26 cellular contexts compared by ENCODE assay signal in the genomic region with DNA sequence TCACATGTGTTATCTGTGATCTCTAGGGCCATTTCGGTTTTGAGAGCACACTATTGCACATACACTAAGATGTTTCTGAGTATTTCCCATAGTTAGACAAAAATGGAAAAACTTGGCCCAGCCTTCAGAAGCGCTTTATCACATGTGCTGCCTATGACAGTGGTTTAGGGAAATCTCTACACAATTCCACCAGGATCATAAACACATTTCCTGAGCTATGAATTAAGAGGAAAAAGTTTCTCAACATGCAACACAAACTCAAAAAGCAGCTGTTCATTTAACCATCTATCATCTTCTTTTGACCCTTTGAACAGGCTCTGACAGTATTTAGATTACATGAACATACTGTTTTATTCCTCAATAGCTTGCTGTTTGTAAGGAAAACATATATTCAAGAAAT. TPM values are rescaled to one million over a fixed set of nuclear protein-coding genes. Genes with fewer than 3 reads are reported as not detected.
"Had no signal": no experiment of that assay in that cellular context is flagged by ENCODE, and none has a peak within 500 bp of the region (broad histone marks: within the 10 kb centered on the region; RNA-seq: fewer than 3 reads in every experiment).

No MANE protein-coding gene starts in this region.

- H3K4me3 Mint-ChIP-seq: activated CD4-positive, alpha-beta T cell treated with anti-CD3 and anti-CD28 coated beads, Interleukin-2, amount 10 ng/mL, durations not matched to agents 24 days and 14 days; activated CD8-positive, alpha-beta T cell treated with anti-CD3 and anti-CD28 coated beads for 36 hours; activated naive CD8-positive, alpha-beta T cell treated with anti-CD3 and anti-CD28 coated beads, Interleukin-2, amount 10 ng/mL, durations not matched to agents 7 days and 5 days; activated T-helper 17 cell treated with anti-CD3 and anti-CD28 coated beads, Interleukin-2, amount 50 U/mL, for 72 hours; natural killer cell treated with Interleukin-12 subunit alpha and Interleukin-12 subunit beta and Interleukin-15 and Interleukin-18, amount 100 ng/mL, for 72 hours had no signal

- ATAC-seq: activated CD8-positive, alpha-beta T cell treated with anti-CD3 and anti-CD28 coated beads for 36 hours; activated T-helper 17 cell treated with anti-CD3 and anti-CD28 coated beads, Interleukin-2, amount 50 U/mL, for 72 hours; left lobe of liver; natural killer cell treated with Interleukin-12 subunit alpha and Interleukin-12 subunit beta and Interleukin-15 and Interleukin-18, amount 100 ng/mL, for 72 hours; pancreas; sciatic nerve; stimulated activated naive CD8-positive, alpha-beta T cell treated with anti-CD3 and anti-CD28 coated beads, Interleukin-15, Interleukin-2, amounts not matched to agents 100 U/mL and 50 U/mL, for 24 hours had no signal

- H3K36me3 Mint-ChIP-seq: activated naive CD8-positive, alpha-beta T cell treated with anti-CD3 and anti-CD28 coated beads, Interleukin-2, amount 10 ng/mL, durations not matched to agents 7 days and 5 days; natural killer cell treated with Interleukin-12 subunit alpha and Interleukin-12 subunit beta and Interleukin-15 and Interleukin-18, amount 100 ng/mL, for 72 hours had no signal

- H3K4me3 ChIP-seq: esophagus squamous epithelium, pancreas, tibial nerve, vagina had no signal

- H3K27me3 ChIP-seq: esophagus squamous epithelium, pancreas, tibial nerve, vagina had no signal

- H3K4me1 Mint-ChIP-seq: activated CD4-positive, alpha-beta T cell treated with anti-CD3 and anti-CD28 coated beads, Interleukin-2, amount 10 ng/mL, durations not matched to agents 24 days and 14 days; activated naive CD8-positive, alpha-beta T cell treated with anti-CD3 and anti-CD28 coated beads, Interleukin-2, amount 10 ng/mL, durations not matched to agents 7 days and 5 days; activated T-helper 17 cell treated with anti-CD3 and anti-CD28 coated beads, Interleukin-2, amount 50 U/mL, for 72 hours had no signal

- H3K36me3 ChIP-seq: esophagus squamous epithelium, neutrophil, pancreas, tibial nerve, vagina had no signal

- H3K27ac ChIP-seq: esophagus squamous epithelium, neutrophil, pancreas, vagina had no signal

- H3K9me3 ChIP-seq: esophagus squamous epithelium, neutrophil, pancreas, tibial nerve, vagina had no signal

- H3K4me1 ChIP-seq: pancreas, vagina had no signal

- DNase-seq: activated CD4-positive, alpha-beta T cell treated with anti-CD3 and anti-CD28 coated beads, Interleukin-2, amount 10 ng/mL, durations not matched to agents 24 days and 14 days; activated CD8-positive, alpha-beta T cell treated with anti-CD3 and anti-CD28 coated beads for 36 hours; activated naive CD4-positive, alpha-beta T cell treated with Interleukin-2 at 50 U/mL for 16 hours; activated naive CD8-positive, alpha-beta T cell treated with anti-CD3 and anti-CD28 coated beads, Interleukin-2, amount 10 ng/mL, durations not matched to agents 7 days and 5 days; activated T-cell treated with anti-CD3 and anti-CD28 coated beads, Interleukin-2, amount 50 U/mL, for 1 hour; aorta; cerebellar nuclear complex; cortex of kidney; effector CD8-positive, alpha-beta T cell; esophagus squamous epithelium; hypothalamus; islet precursor cell; pancreas; stimulated activated CD4-positive, alpha-beta T cell treated with anti-CD3 and anti-CD28 coated beads, Interleukin-12 subunit alpha, Interleukin-12 subunit beta, amount 100 ng/mL, for 4 hours; stimulated activated naive CD8-positive, alpha-beta T cell treated with anti-CD3 and anti-CD28 coated beads, Interleukin-15, Interleukin-2, amounts not matched to agents 100 U/mL and 50 U/mL, for 24 hours; T1000 had no signal

- H3K27ac Mint-ChIP-seq: activated CD4-positive, alpha-beta T cell treated with anti-CD3 and anti-CD28 coated beads, Interleukin-2, amount 10 ng/mL, durations not matched to agents 24 days and 14 days; activated CD8-positive, alpha-beta T cell treated with anti-CD3 and anti-CD28 coated beads for 36 hours; activated naive CD8-positive, alpha-beta T cell treated with anti-CD3 and anti-CD28 coated beads, Interleukin-2, amount 10 ng/mL, durations not matched to agents 7 days and 5 days; activated T-helper 17 cell treated with anti-CD3 and anti-CD28 coated beads, Interleukin-2, amount 50 U/mL, for 72 hours; natural killer cell treated with Interleukin-12 subunit alpha and Interleukin-12 subunit beta and Interleukin-15 and Interleukin-18, amount 100 ng/mL, for 72 hours had no signal

- H3K9me3 Mint-ChIP-seq: activated CD4-positive, alpha-beta T cell treated with anti-CD3 and anti-CD28 coated beads, Interleukin-2, amount 10 ng/mL, durations not matched to agents 24 days and 14 days; activated CD8-positive, alpha-beta T cell treated with anti-CD3 and anti-CD28 coated beads for 36 hours; activated naive CD8-positive, alpha-beta T cell treated with anti-CD3 and anti-CD28 coated beads, Interleukin-2, amount 10 ng/mL, durations not matched to agents 7 days and 5 days; activated T-helper 17 cell treated with anti-CD3 and anti-CD28 coated beads, Interleukin-2, amount 50 U/mL, for 72 hours; natural killer cell treated with Interleukin-12 subunit alpha and Interleukin-12 subunit beta and Interleukin-15 and Interleukin-18, amount 100 ng/mL, for 72 hours had no signal

- H3K27me3 Mint-ChIP-seq: activated CD8-positive, alpha-beta T cell treated with anti-CD3 and anti-CD28 coated beads for 36 hours; activated naive CD8-positive, alpha-beta T cell treated with anti-CD3 and anti-CD28 coated beads, Interleukin-2, amount 10 ng/mL, durations not matched to agents 7 days and 5 days; activated T-helper 17 cell treated with anti-CD3 and anti-CD28 coated beads, Interleukin-2, amount 50 U/mL, for 72 hours had no signal

RNA-seq across cellular contexts. Expression of gene FGF1, which starts 15.1 kb away (rescaled TPM):
- total RNA-seq: activated CD4-positive, alpha-beta T cell treated with anti-CD3 and anti-CD28 coated beads, Interleukin-2, amount 10 ng/mL, durations not matched to agents 24 days and 14 days; activated CD8-positive, alpha-beta T cell treated with anti-CD3 and anti-CD28 coated beads for 36 hours; activated naive CD8-positive, alpha-beta T cell treated with anti-CD3 and anti-CD28 coated beads, Interleukin-2, amount 10 ng/mL, durations not matched to agents 7 days and 5 days; activated T-helper 17 cell treated with anti-CD3 and anti-CD28 coated beads, Interleukin-2, amount 50 U/mL, for 72 hours; mononuclear cell; natural killer cell treated with Interleukin-12 subunit alpha and Interleukin-12 subunit beta and Interleukin-15 and Interleukin-18, amount 100 ng/mL, for 72 hours; pulmonary artery endothelial cell; T-helper 1 cell treated with Interleukin-12 subunit alpha and Interleukin-12 subunit beta and Interleukin-4 antibody, amounts not matched to agents 30 ng/mL and 1 ng/mL, for 36 hours had no signal
